In genomic region chr7:151319189-151319588, GRCh38 we compare ENCODE assay signal across 8 cellular contexts.
"Had no signal": no experiment of that assay in that cellular context is flagged by ENCODE, and none has a peak within 500 bp of the region (broad histone marks: within the 10 kb centered on the region; RNA-seq: fewer than 3 reads in every experiment).

No MANE protein-coding gene starts in this region.

- H2AFZ ChIP-seq: GM23248 had no signal

- DNase-seq: GM23248, GOT3, H7, HFFc6, KG1 had no signal

- ATAC-seq: HepG2 had no signal

- FAIRE-seq: HepG2 had no signal

- H3K4me3 ChIP-seq: GM23248, HAP-1 had no signal

- H3K36me3 ChIP-seq: HAP-1 had no signal

- H3K27ac ChIP-seq: GM23248, HL-60 had no signal

- H3K4me1 ChIP-seq: HAP-1 had no signal

- H3K9ac ChIP-seq: GM23248 had no signal
